In the genomic region with DNA sequence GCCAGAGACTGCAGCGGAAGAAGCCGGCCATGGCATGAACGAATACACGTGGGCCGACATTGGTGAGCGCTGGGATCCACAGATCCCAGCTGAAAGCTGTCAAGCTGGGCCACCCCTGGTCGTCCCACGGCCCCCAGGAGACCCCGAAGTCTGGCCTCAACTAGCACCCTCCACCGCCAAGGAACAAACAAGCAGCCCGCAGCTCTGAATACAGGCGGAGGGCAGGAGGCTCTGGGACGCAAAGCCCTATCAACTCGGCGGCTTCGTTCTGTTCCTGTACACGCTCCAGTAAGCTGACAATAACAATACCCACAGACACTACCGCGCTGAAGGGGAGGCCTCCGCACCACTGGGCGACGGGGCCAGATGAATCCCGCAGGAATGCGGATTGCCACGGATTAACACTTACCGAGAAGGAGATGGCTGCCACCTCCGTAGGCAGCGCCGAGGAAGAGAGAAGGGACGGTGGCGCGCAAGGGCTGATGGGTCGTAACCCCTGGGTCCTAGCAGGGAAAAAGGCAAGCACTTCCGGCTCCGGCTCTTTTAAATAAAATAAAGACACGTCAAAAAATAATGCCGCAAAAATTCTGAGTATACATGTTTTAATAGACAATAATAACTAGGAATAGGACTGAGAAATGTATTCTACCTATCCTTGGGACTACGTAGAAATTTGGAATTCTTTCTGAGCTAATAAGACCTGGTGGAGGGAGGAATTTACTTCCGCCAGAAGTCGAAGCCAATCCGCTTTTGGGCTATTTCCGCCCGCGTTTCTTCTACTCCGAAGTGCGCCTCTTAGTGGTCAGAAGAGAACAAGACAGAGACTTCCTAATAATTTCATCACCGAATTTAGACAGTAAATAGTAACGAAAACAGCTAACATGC, we compare ENCODE assay signal across 8 cellular contexts. TPM values are rescaled to one million over a fixed set of nuclear protein-coding genes. Genes with fewer than 3 reads are reported as not detected.
DNase-seq lines count a peak whose midpoint lies in the region; ATAC-seq and TF ChIP-seq lines count a peak whose summit lies in the region.

A gene (minus strand): TSS at position 481 of the 885 bp plus-strand sequence. CDS start 1,328 bp downstream, outside the sequence.

- TF ChIP-seq EP300 in suprapubic skin (IDR thresholded peaks at IDR 0.05), result no peak

- peak; percentile 97 for TF ChIP-seq POLR2A in NB4 (IDR thresholded peaks at IDR 0.05; ENCODE audit: extremely low read depth, insufficient read length)
- peak; percentile 84 to 91 for TF ChIP-seq POLR2A in suprapubic skin (IDR thresholded peaks at IDR 0.05)

- H3K27me3 ChIP-seq in suprapubic skin, result no peaks in the 10 kb centered on the region

- DNase-seq in NB4 (ENCODE audit: low read depth) (peak; percentile 95), SK-N-MC (ENCODE audit: low read depth, low spot score) (peak; percentile 83), globus pallidus (ENCODE audit: low spot score) (peak; percentile 94), nucleus accumbens (lab: John Stamatoyannopoulos, UW) (peak in 55 of 56 donors; percentile 23 to 93 (median 77)), suprapubic skin (ENCODE audit: low spot score in 2 of 2) (peak; percentile 94 to 95)
- DNase-seq in activated naive CD4-positive, alpha-beta T cell treated with anti-CD3 and anti-CD28 coated beads, Interleukin-2, amount 10 ng/mL, durations not matched to agents 7 days and 5 days, result peak; percentile 89

- peaks cover 40% of the 10 kb centered on the region for H3K4me1 ChIP-seq in suprapubic skin

- H3K36me3 ChIP-seq in SK-N-MC (ENCODE audit: insufficient read depth, low read length), result peaks cover 44% of the 10 kb centered on the region
- H3K36me3 ChIP-seq in suprapubic skin, result peaks cover 34% of the 10 kb centered on the region

- WGBS in suprapubic skin, result under 1% methylated on average over 23 of the region's 48 CpGs

- H3K27ac ChIP-seq in SK-N-MC (peak within 1 kb of the TSS; percentile 96), suprapubic skin (peak within 1 kb of the TSS; percentile 93)

- TF ChIP-seq CTCF in NB4 (IDR thresholded peaks at IDR 0.05; ENCODE audit: low read depth, low read length) (peak; percentile 43), suprapubic skin (IDR thresholded peaks at IDR 0.05) (peak; percentile 84 to 85)

- no peaks in the 10 kb centered on the region for H3K9me3 ChIP-seq in SK-N-MC (ENCODE audit: low read depth, low read length)
- H3K9me3 ChIP-seq in suprapubic skin, result no peaks in the 10 kb centered on the region

- no peaks in the 10 kb centered on the region for H3K9me3 Mint-ChIP-seq in activated naive CD4-positive, alpha-beta T cell treated with anti-CD3 and anti-CD28 coated beads, Interleukin-2, amount 10 ng/mL, durations not matched to agents 7 days and 5 days

- CTCF ChIA-PET in activated naive CD4-positive, alpha-beta T cell treated with anti-CD3 and anti-CD28 coated beads, Interleukin-2, amount 10 ng/mL, durations not matched to agents 7 days and 5 days (lab: Charles Lee), result interaction anchor here (0.7 to 2.5 kb wide), 21 partner anchors 9 to 997 kb away, joined by 3 to 11 read pairs (median 4); a partner anchor contains a TSS

- H3K4me1 Mint-ChIP-seq in activated naive CD4-positive, alpha-beta T cell treated with anti-CD3 and anti-CD28 coated beads, Interleukin-2, amount 10 ng/mL, durations not matched to agents 7 days and 5 days, result peaks cover 49% of the 10 kb centered on the region

- H3K4me3 ChIP-seq in GM08714 (ENCODE audit: low read length), result peak within 1 kb of the TSS; percentile 94
- peak within 1 kb of the TSS; percentile 100 for H3K4me3 ChIP-seq in NB4 (ENCODE audit: low read depth, low read length)
- peak within 1 kb of the TSS; percentile 82 for H3K4me3 ChIP-seq in SK-N-MC
- H3K4me3 ChIP-seq in suprapubic skin, result peak within 1 kb of the TSS; percentile 90

- peak; percentile 84 for ATAC-seq in HG02571 (IDR thresholded peaks at IDR 0.05; ENCODE audit: unreplicated experiment)

- H3K27ac Mint-ChIP-seq in activated naive CD4-positive, alpha-beta T cell treated with anti-CD3 and anti-CD28 coated beads, Interleukin-2, amount 10 ng/mL, durations not matched to agents 7 days and 5 days, result peak within 1 kb of the TSS; percentile 98

- peaks cover 44% of the 10 kb centered on the region for H3K36me3 Mint-ChIP-seq in activated naive CD4-positive, alpha-beta T cell treated with anti-CD3 and anti-CD28 coated beads, Interleukin-2, amount 10 ng/mL, durations not matched to agents 7 days and 5 days

- peak within 1 kb of the TSS; percentile 99 for H3K9ac ChIP-seq in SK-N-MC (ENCODE audit: insufficient read length)

- H3K27me3 Mint-ChIP-seq in activated naive CD4-positive, alpha-beta T cell treated with anti-CD3 and anti-CD28 coated beads, Interleukin-2, amount 10 ng/mL, durations not matched to agents 7 days and 5 days, result no peaks in the 10 kb centered on the region

- H3K4me3 Mint-ChIP-seq in activated naive CD4-positive, alpha-beta T cell treated with anti-CD3 and anti-CD28 coated beads, Interleukin-2, amount 10 ng/mL, durations not matched to agents 7 days and 5 days, result peak within 1 kb of the TSS; percentile 95

RNA-seq across cellular contexts. Expression of the gene that starts here (rescaled TPM):
- 1,000 to 10,000 TPM; 1,159 to 2,367 (median 1,696) TPM for total RNA-seq in suprapubic skin

Comparison
In these comparisons a context has a peak if more than half of its experiments do, and no peak if none do; other contexts are left out.
1. Peak in every context shown above with its lines: DNase-seq, ATAC-seq, H3K4me3 ChIP-seq and H3K27ac ChIP-seq.